Comparison of ENCODE assay signal across 19 cellular contexts in genomic region chr2:15916336-15916735, GRCh38. TPM values are rescaled to one million over a fixed set of nuclear protein-coding genes. Genes with fewer than 3 reads are reported as not detected.
"Had no signal": no experiment of that assay in that cellular context is flagged by ENCODE, and none has a peak within 500 bp of the region (broad histone marks: within the 10 kb centered on the region; RNA-seq: fewer than 3 reads in every experiment).

No MANE protein-coding gene starts in this region.

- ATAC-seq: effector memory CD8-positive, alpha-beta T cell; heart right ventricle; left cardiac atrium; left lung; left ventricle myocardium superior; lower lobe of right lung; mucosa of descending colon had no signal

- H3K4me3 ChIP-seq: colonic mucosa, esophagus squamous epithelium, gastrocnemius medialis, heart right ventricle, left lung, lower lobe of right lung, mucosa of descending colon had no signal

- H3K27me3 ChIP-seq: colonic mucosa, esophagus squamous epithelium, gastrocnemius medialis, left lung had no signal

- H3K4me1 ChIP-seq: colonic mucosa had no signal

- H3K9me3 ChIP-seq: colonic mucosa, esophagus squamous epithelium, gastrocnemius medialis, heart right ventricle, left lung, lower lobe of right lung, mucosa of descending colon had no signal

- DNase-seq: cerebellar nuclear complex; colonic mucosa; cortex of kidney; effector CD8-positive, alpha-beta T cell; effector memory CD8-positive, alpha-beta T cell; esophagus squamous epithelium; foreskin fibroblast; foreskin melanocyte; gastrocnemius medialis; glutamatergic neuron; heart right ventricle; hippocampal formation; left cardiac atrium; left lung; left ventricle myocardium superior; lower lobe of right lung; mesenchymal stem cell; mucosa of descending colon had no signal

- H3K36me3 ChIP-seq: colonic mucosa, esophagus squamous epithelium, gastrocnemius medialis, heart right ventricle, left lung, lower lobe of right lung had no signal

- H3K27ac ChIP-seq: colonic mucosa, esophagus squamous epithelium, heart right ventricle, left lung, lower lobe of right lung had no signal

RNA-seq across cellular contexts. Expression of gene MYCN, which starts 24.0 kb away (rescaled TPM):
- polyA plus RNA-seq: keratinocyte had no signal
